27 cellular contexts compared by ENCODE assay signal in the genomic region with DNA sequence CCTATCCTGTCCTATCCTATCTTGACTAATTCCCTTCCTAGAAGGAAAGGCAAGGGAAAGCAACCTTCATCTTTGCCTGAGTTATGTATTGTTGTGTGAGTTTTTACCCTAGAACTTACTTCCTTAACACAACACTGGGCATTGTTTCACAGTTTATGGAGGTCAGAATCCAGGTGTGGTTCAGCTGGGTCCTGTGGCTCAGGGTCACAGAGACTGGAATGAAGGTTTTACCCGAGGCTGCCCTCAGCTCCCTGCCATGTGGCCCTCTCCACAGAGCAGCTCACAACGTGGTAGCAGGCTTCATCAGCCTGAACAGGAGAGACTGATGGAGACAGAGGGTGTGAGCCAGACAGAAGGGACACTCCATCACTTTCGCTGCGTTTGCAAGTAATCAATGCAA.
"Had no signal": no experiment of that assay in that cellular context is flagged by ENCODE, and none has a peak within 500 bp of the region (broad histone marks: within the 10 kb centered on the region; RNA-seq: fewer than 3 reads in every experiment).

No MANE protein-coding gene starts in this region.

- H3K9me3 Mint-ChIP-seq: mesothelial cell of epicardium; naive thymus-derived CD4-positive, alpha-beta T cell; natural killer cell treated with Interleukin-12 subunit alpha and Interleukin-12 subunit beta and Interleukin-15 and Interleukin-18, amount 100 ng/mL, for 72 hours; stimulated activated naive B cell treated with anti-CD40 and anti-IgM and Interleukin-4, amounts not matched to agents 10 μg/mL and 1 μg/mL and 100 μg/mL, for 72 hours had no signal

- H3K4me3 Mint-ChIP-seq: mesothelial cell of epicardium; naive thymus-derived CD4-positive, alpha-beta T cell; natural killer cell treated with Interleukin-12 subunit alpha and Interleukin-12 subunit beta and Interleukin-15 and Interleukin-18, amount 100 ng/mL, for 72 hours; stimulated activated naive B cell treated with anti-CD40 and anti-IgM and Interleukin-4, amounts not matched to agents 10 μg/mL and 1 μg/mL and 100 μg/mL, for 72 hours had no signal

- H3K9me3 ChIP-seq: left lung, lower lobe of right lung, ovary, right atrium auricular region, stomach, testis, thyroid gland, transverse colon, upper lobe of left lung, vagina had no signal

- ATAC-seq: left cardiac atrium; left lung; lower lobe of right lung; naive thymus-derived CD4-positive, alpha-beta T cell; natural killer cell treated with Interleukin-12 subunit alpha and Interleukin-12 subunit beta and Interleukin-15 and Interleukin-18, amount 100 ng/mL, for 72 hours; sciatic nerve; stimulated activated naive B cell treated with anti-CD40 and anti-IgM and Interleukin-4, amounts not matched to agents 10 μg/mL and 1 μg/mL and 100 μg/mL, for 72 hours; stimulated activated naive CD8-positive, alpha-beta T cell treated with anti-CD3 and anti-CD28 coated beads, Interleukin-15, Interleukin-2, amounts not matched to agents 100 U/mL and 50 U/mL, for 24 hours had no signal

- H3K4me1 Mint-ChIP-seq: mesothelial cell of epicardium; stimulated activated naive B cell treated with anti-CD40 and anti-IgM and Interleukin-4, amounts not matched to agents 10 μg/mL and 1 μg/mL and 100 μg/mL, for 72 hours had no signal

- H3K27me3 ChIP-seq: left lung, ovary, right atrium auricular region, testis, thyroid gland, transverse colon, upper lobe of left lung, vagina had no signal

- H3K36me3 Mint-ChIP-seq: mesothelial cell of epicardium; naive thymus-derived CD4-positive, alpha-beta T cell; natural killer cell treated with Interleukin-12 subunit alpha and Interleukin-12 subunit beta and Interleukin-15 and Interleukin-18, amount 100 ng/mL, for 72 hours; stimulated activated naive B cell treated with anti-CD40 and anti-IgM and Interleukin-4, amounts not matched to agents 10 μg/mL and 1 μg/mL and 100 μg/mL, for 72 hours had no signal

- H3K4me1 ChIP-seq: left lung, lower lobe of right lung, right atrium auricular region, testis, thyroid gland, transverse colon, upper lobe of left lung, vagina had no signal

- H3K4me3 ChIP-seq: left lung, lower lobe of right lung, ovary, right atrium auricular region, skin epidermis, stomach, testis, thyroid gland, transverse colon, upper lobe of left lung, vagina had no signal

- H3K27ac ChIP-seq: left lung, lower lobe of right lung, ovary, right atrium auricular region, skin epidermis, stomach, testis, thyroid gland, transverse colon, upper lobe of left lung, vagina had no signal

- H3K36me3 ChIP-seq: left lung, lower lobe of right lung, ovary, right atrium auricular region, stomach, thyroid gland, transverse colon, upper lobe of left lung, vagina had no signal

- DNase-seq: kidney glomerular epithelial cell; left cardiac atrium; left lung; lower lobe of right lung; mammary epithelial cell; mesenchymal stem cell; naive thymus-derived CD4-positive, alpha-beta T cell; ovary; stimulated activated CD4-positive, alpha-beta T cell treated with anti-CD3 and anti-CD28 coated beads, Interleukin-12 subunit alpha, Interleukin-12 subunit beta, amount 100 ng/mL, for 4 hours; stimulated activated CD4-positive, alpha-beta T cell treated with anti-CD3 and anti-CD28 coated beads, Interleukin-15, amount 100 ng/mL, for 24 hours; stimulated activated CD4-positive, alpha-beta T cell treated with anti-CD3 and anti-CD28 coated beads, Interleukin-2, amount 100 ng/mL, for 24 hours; stimulated activated CD4-positive, alpha-beta T cell treated with anti-CD3 and anti-CD28 coated beads, Interleukin-4, amount 100 ng/mL, for 1 hour; stimulated activated naive B cell treated with anti-CD40 and anti-IgM and Interleukin-4, amounts not matched to agents 10 μg/mL and 1 μg/mL and 100 μg/mL, for 72 hours; stimulated activated naive CD8-positive, alpha-beta T cell treated with anti-CD3 and anti-CD28 coated beads, Interleukin-15, Interleukin-2, amounts not matched to agents 100 U/mL and 50 U/mL, for 24 hours; stomach; testis; thyroid gland; transverse colon; upper lobe of left lung had no signal

- FAIRE-seq: keratinocyte had no signal

- H3K27ac Mint-ChIP-seq: mesothelial cell of epicardium; naive thymus-derived CD4-positive, alpha-beta T cell; natural killer cell treated with Interleukin-12 subunit alpha and Interleukin-12 subunit beta and Interleukin-15 and Interleukin-18, amount 100 ng/mL, for 72 hours; progenitor cell of endocrine pancreas; stimulated activated naive B cell treated with anti-CD40 and anti-IgM and Interleukin-4, amounts not matched to agents 10 μg/mL and 1 μg/mL and 100 μg/mL, for 72 hours had no signal
